ENCODE assay signal across 33 cellular contexts in genomic region chr2:51441786-51442185, GRCh38.
"Had no signal": no experiment of that assay in that cellular context is flagged by ENCODE, and none has a peak within 500 bp of the region (broad histone marks: within the 10 kb centered on the region; RNA-seq: fewer than 3 reads in every experiment).

No MANE protein-coding gene starts in this region.

- ATAC-seq: activated CD4-positive, alpha-beta T cell treated with anti-CD3 and anti-CD28 coated beads for 36 hours; activated CD4-positive, CD25-positive, alpha-beta regulatory T cell treated with anti-CD3 and anti-CD28 coated beads, Interleukin-2, amount 50 U/mL, for 24 hours; activated CD8-positive, alpha-beta T cell treated with anti-CD3 and anti-CD28 coated beads, Interleukin-2, amount 10 ng/mL, durations not matched to agents 7 days and 5 days; WTC11 had no signal

- H3K27me3 Mint-ChIP-seq: activated CD4-positive, alpha-beta T cell treated with anti-CD3 and anti-CD28 coated beads for 36 hours; activated CD4-positive, alpha-beta T cell treated with anti-CD3 and anti-CD28 coated beads, Interleukin-2, amount 10 ng/mL, durations not matched to agents 7 days and 5 days; activated naive CD4-positive, alpha-beta T cell treated with anti-CD3 and anti-CD28 coated beads, Interleukin-2, amount 50 U/mL, for 24 hours; activated T-cell treated with anti-CD3 and anti-CD28 coated beads, Interleukin-2, amount 50 U/mL, for 24 hours had no signal

- FAIRE-seq: bronchial epithelial cell, TTC549 had no signal

- H3K9me3 ChIP-seq: MG63, SJCRH30 had no signal

- DNase-seq: activated CD4-positive, alpha-beta T cell treated with anti-CD3 and anti-CD28 coated beads for 36 hours; activated CD4-positive, alpha-beta T cell treated with anti-CD3 and anti-CD28 coated beads, Interleukin-2, amount 10 ng/mL, durations not matched to agents 7 days and 5 days; activated CD4-positive, alpha-beta T cell treated with anti-CD3 and anti-CD28 coated beads, Interleukin-2, amount 50 U/mL, for 48 hours; activated CD8-positive, alpha-beta T cell treated with anti-CD3 and anti-CD28 coated beads, Interleukin-2, amount 10 ng/mL, durations not matched to agents 7 days and 5 days; activated gamma-delta T cell; activated naive CD4-positive, alpha-beta T cell treated with Interleukin-2 at 50 U/mL for 16 hours; activated T-cell treated with anti-CD3 and anti-CD28 coated beads, Interleukin-2, amount 50 U/mL, for 24 hours; adrenal gland; caudate nucleus; cerebellar nuclear complex; Karpas-422; MG63; NCI-H1048; NCI-H1105 treated with DMSO at 0.1 percent for 48 hours; NCI-H1436; NCI-H1694; NCI-H1930; NCI-H2081 treated with DMSO at 0.1 percent for 48 hours; NCI-H226; NCI-H446 treated with DMSO at 0.1 percent for 48 hours; NCI-H69; NK-92 treated with Interleukin-12 subunit alpha and Interleukin-12 subunit beta, amount 100 ng/mL, for 24 hours; SHP77; SJCRH30 had no signal

- H3K36me3 ChIP-seq: adrenal gland, MG63, SJCRH30 had no signal

- H3K9me3 Mint-ChIP-seq: activated naive CD4-positive, alpha-beta T cell treated with anti-CD3 and anti-CD28 coated beads, Interleukin-2, amount 50 U/mL, for 24 hours had no signal

- H3K27ac Mint-ChIP-seq: activated CD4-positive, alpha-beta T cell treated with anti-CD3 and anti-CD28 coated beads for 36 hours; activated CD4-positive, alpha-beta T cell treated with anti-CD3 and anti-CD28 coated beads, Interleukin-2, amount 10 ng/mL, durations not matched to agents 7 days and 5 days; activated CD8-positive, alpha-beta T cell treated with anti-CD3 and anti-CD28 coated beads, Interleukin-2, amount 10 ng/mL, durations not matched to agents 7 days and 5 days; activated naive CD4-positive, alpha-beta T cell treated with anti-CD3 and anti-CD28 coated beads, Interleukin-2, amount 50 U/mL, for 24 hours; activated T-cell treated with anti-CD3 and anti-CD28 coated beads, Interleukin-2, amount 50 U/mL, for 24 hours; activated T-helper 2 cell treated with anti-CD3 and anti-CD28 coated beads, Interferon-gamma antibody, Interleukin-2, Interleukin-4, amounts not matched to agents 10 μg/mL and 5 μg/mL and 100 μg/mL, durations not matched to agents 14 hours and 24 hours and 36 hours; brain; T-helper 2 cell treated with Interferon-gamma antibody and Interleukin-4, amounts not matched to agents 5 μg/mL and 100 μg/mL, for 36 hours; WTC11 had no signal

- H3K36me3 Mint-ChIP-seq: activated naive CD4-positive, alpha-beta T cell treated with anti-CD3 and anti-CD28 coated beads, Interleukin-2, amount 50 U/mL, for 24 hours; brain had no signal

- H3K27me3 ChIP-seq: adrenal gland, MG63 had no signal

- H3K27ac ChIP-seq: adrenal gland, SJCRH30, SK-N-MC had no signal

- H3K4me1 Mint-ChIP-seq: activated CD4-positive, alpha-beta T cell treated with anti-CD3 and anti-CD28 coated beads for 36 hours; activated CD4-positive, alpha-beta T cell treated with anti-CD3 and anti-CD28 coated beads, Interleukin-2, amount 10 ng/mL, durations not matched to agents 7 days and 5 days; activated naive CD4-positive, alpha-beta T cell treated with anti-CD3 and anti-CD28 coated beads, Interleukin-2, amount 50 U/mL, for 24 hours; brain; WTC11 had no signal

- H3K4me3 ChIP-seq: adrenal gland, MG63, SJCRH30, SK-N-MC had no signal

- H3K4me1 ChIP-seq: adrenal gland, SJCRH30 had no signal

- H3K4me3 Mint-ChIP-seq: activated CD4-positive, alpha-beta T cell treated with anti-CD3 and anti-CD28 coated beads for 36 hours; activated CD4-positive, alpha-beta T cell treated with anti-CD3 and anti-CD28 coated beads, Interleukin-2, amount 10 ng/mL, durations not matched to agents 7 days and 5 days; activated CD8-positive, alpha-beta T cell treated with anti-CD3 and anti-CD28 coated beads, Interleukin-2, amount 10 ng/mL, durations not matched to agents 7 days and 5 days; activated naive CD4-positive, alpha-beta T cell treated with anti-CD3 and anti-CD28 coated beads, Interleukin-2, amount 50 U/mL, for 24 hours; activated T-cell treated with anti-CD3 and anti-CD28 coated beads, Interleukin-2, amount 50 U/mL, for 24 hours; brain; T-helper 2 cell treated with Interferon-gamma antibody and Interleukin-4, amounts not matched to agents 5 μg/mL and 100 μg/mL, for 36 hours; WTC11 had no signal
